ENCODE assay signal across 12 cellular contexts in genomic region chr22:44047891-44048301, GRCh38. TPM values are rescaled to one million over a fixed set of nuclear protein-coding genes. Genes with fewer than 3 reads are reported as not detected.
DNase-seq lines count a peak whose midpoint lies in the region; ATAC-seq and TF ChIP-seq lines count a peak whose summit lies in the region.
"Had no signal": no experiment of that assay in that cellular context is flagged by ENCODE, and none has a peak within 500 bp of the region (broad histone marks: within the 10 kb centered on the region; RNA-seq: fewer than 3 reads in every experiment).

No MANE protein-coding gene starts in this region.

- TF ChIP-seq POLR2A in ovary (IDR thresholded peaks at IDR 0.05): no peak

- peak overlapping the region; percentile 59 for H3K4me2 ChIP-seq in OCI-LY1 (ENCODE audit: low read length)

- no peaks in the 10 kb centered on the region for H3K36me3 ChIP-seq in CD4-positive, CD25-positive, alpha-beta regulatory T cell (ENCODE audit: control insufficient read depth, insufficient read depth, low read length)
- H3K36me3 ChIP-seq in OCI-LY1 (ENCODE audit: insufficient read depth, low read length) (no peaks in the 10 kb centered on the region; the same call in 1 of the 2 replicates), ovary (no peaks in the 10 kb centered on the region)
- H3K36me3 ChIP-seq: tibial artery had no signal

- no peak overlapping the region for H2AFZ ChIP-seq in OCI-LY1 (ENCODE audit: low read length)

- H3F3A ChIP-seq in OCI-LY1 (ENCODE audit: insufficient read depth, low read length): no peaks in the 10 kb centered on the region

- H3K9me3 Mint-ChIP-seq in CD4-positive, CD25-positive, alpha-beta regulatory T cell: no peaks in the 10 kb centered on the region
- H3K9me3 Mint-ChIP-seq in glutamatergic neuron (ENCODE audit: unreplicated experiment) (peaks cover 2% of the 10 kb centered on the region), endothelial cell (ENCODE audit: unreplicated experiment) (no peaks in the 10 kb centered on the region)

- ATAC-seq in CD4-positive, CD25-positive, alpha-beta regulatory T cell (ENCODE audit: low read depth in 2 of 2): no peak

- H3K9me3 ChIP-seq in CD4-positive, CD25-positive, alpha-beta regulatory T cell (ENCODE audit: control insufficient read depth in 2 of 2, low read length in 2 of 2): no peaks in the 10 kb centered on the region
- H3K9me3 ChIP-seq in OCI-LY1 (ENCODE audit: low read length) (no peaks in the 10 kb centered on the region), ovary (no peaks in the 10 kb centered on the region)
- H3K9me3 ChIP-seq: tibial artery had no signal

- peaks cover 5% of the 10 kb centered on the region for H3K36me3 Mint-ChIP-seq in CD4-positive, CD25-positive, alpha-beta regulatory T cell
- H3K36me3 Mint-ChIP-seq in glutamatergic neuron (ENCODE audit: unreplicated experiment): peaks cover 5% of the 10 kb centered on the region
- H3K36me3 Mint-ChIP-seq in endothelial cell (ENCODE audit: low read depth, unreplicated experiment): peaks cover 7% of the 10 kb centered on the region

- TF ChIP-seq EP300 in ovary (IDR thresholded peaks at IDR 0.05): no peak

- H4K20me1 ChIP-seq in OCI-LY1 (ENCODE audit: insufficient read depth, low read length): no peaks in the 10 kb centered on the region

- peak overlapping the region; percentile 20 for H3K4me3 ChIP-seq in CD4-positive, CD25-positive, alpha-beta regulatory T cell (ENCODE audit: low read depth, low read length)
- peak overlapping the region; percentile 16 for H3K4me3 ChIP-seq in GM12875 (ENCODE audit: low read depth, low read length)
- H3K4me3 ChIP-seq in OCI-LY1 (ENCODE audit: low read depth, low read length, poor library complexity, severe bottlenecking): peak overlapping the region; percentile 28
- no peak overlapping the region for H3K4me3 ChIP-seq in dorsolateral prefrontal cortex
- H3K4me3 ChIP-seq in ovary: no peak overlapping the region
- H3K4me3 ChIP-seq: tibial artery had no signal

- no peaks in the 10 kb centered on the region for H3K79me2 ChIP-seq in OCI-LY1 (ENCODE audit: insufficient read depth, low read length)

- DNase-seq in CD4-positive, CD25-positive, alpha-beta regulatory T cell: peak in 1 of 3 donors; percentile 66
- DNase-seq in glutamatergic neuron (no peak), endothelial cell (ENCODE audit: low spot score) (no peak), dorsolateral prefrontal cortex (no peak), ovary (no peak)
- no peak for DNase-seq in activated CD4-positive, CD25-positive, alpha-beta regulatory T cell (lab: John Stamatoyannopoulos, UW)
- DNase-seq: activated gamma-delta T cell, NCI-H524 treated with DMSO at 0.1 percent for 48 hours, SIG-M5, tibial artery had no signal

- intact Hi-C loops in dorsolateral prefrontal cortex (cut with DNase I): no loop called here
- intact Hi-C loops in ovary (cut with DNase I): no loop called here

- H3K27me3 ChIP-seq in CD4-positive, CD25-positive, alpha-beta regulatory T cell (ENCODE audit: control insufficient read depth, insufficient read depth, low read length): no peaks in the 10 kb centered on the region
- no peaks in the 10 kb centered on the region for H3K27me3 ChIP-seq in OCI-LY1 (ENCODE audit: insufficient read depth, low read length)
- no peaks in the 10 kb centered on the region for H3K27me3 ChIP-seq in dorsolateral prefrontal cortex
- no peaks in the 10 kb centered on the region for H3K27me3 ChIP-seq in ovary
- H3K27me3 ChIP-seq: tibial artery had no signal

- H3K27me3 Mint-ChIP-seq in CD4-positive, CD25-positive, alpha-beta regulatory T cell: no peaks in the 10 kb centered on the region
- H3K27me3 Mint-ChIP-seq in glutamatergic neuron (ENCODE audit: unreplicated experiment): peaks cover 3% of the 10 kb centered on the region
- peaks cover 9% of the 10 kb centered on the region for H3K27me3 Mint-ChIP-seq in endothelial cell (ENCODE audit: unreplicated experiment)

- H3K9me2 ChIP-seq in OCI-LY1 (ENCODE audit: low read depth, low read length): no peaks in the 10 kb centered on the region

- peaks cover 4% of the 10 kb centered on the region for H3K4me1 ChIP-seq in CD4-positive, CD25-positive, alpha-beta regulatory T cell (ENCODE audit: control insufficient read depth, insufficient read depth, low read length, poor library complexity, severe bottlenecking)
- peaks cover 98% of the 10 kb centered on the region for H3K4me1 ChIP-seq in OCI-LY1 (ENCODE audit: insufficient read depth, low read length, severe bottlenecking)
- H3K4me1 ChIP-seq in ovary (ENCODE audit: insufficient read depth): peaks cover 7% of the 10 kb centered on the region
- H3K4me1 ChIP-seq: tibial artery had no signal

- H3K9ac ChIP-seq in OCI-LY1 (ENCODE audit: low read length): no peak overlapping the region; the same call in 1 of the 2 replicates

- 90 to 91% (median 91%) methylated on average over 9 of the region's 9 CpGs for WGBS in ovary, 3 donors

- H3K4me3 Mint-ChIP-seq in CD4-positive, CD25-positive, alpha-beta regulatory T cell: peak overlapping the region in 3 of 4 donors; percentile 24 to 65 (median 43)
- H3K4me3 Mint-ChIP-seq in glutamatergic neuron (ENCODE audit: unreplicated experiment): no peak overlapping the region
- no peak overlapping the region for H3K4me3 Mint-ChIP-seq in endothelial cell (ENCODE audit: unreplicated experiment)

- TF ChIP-seq CTCF in GM12875 (IDR thresholded peaks at IDR 0.05; ENCODE audit: borderline replicate concordance, insufficient read depth, low read depth, low read length) (no peak), OCI-LY1 (IDR thresholded peaks at IDR 0.05; ENCODE audit: low read length) (no peak), glutamatergic neuron (IDR thresholded peaks at IDR 0.05; ENCODE audit: partially characterized antibody, unreplicated experiment) (no peak), endothelial cell (IDR thresholded peaks at IDR 0.05; ENCODE audit: unreplicated experiment) (no peak), dorsolateral prefrontal cortex (IDR thresholded peaks at IDR 0.05 in 54 of 56, conservative IDR thresholded peaks at IDR 0.05 in 2 of 56; ENCODE audit: low read depth in 1 of 56, partially characterized antibody in 56 of 56) (no peak), ovary (IDR thresholded peaks at IDR 0.05) (no peak)

- H3K27ac Mint-ChIP-seq in CD4-positive, CD25-positive, alpha-beta regulatory T cell: peak overlapping the region in 2 of 3 donors; percentile 41 to 85
- H3K27ac Mint-ChIP-seq in glutamatergic neuron (ENCODE audit: unreplicated experiment) (peak overlapping the region; percentile 55), endothelial cell (ENCODE audit: unreplicated experiment) (no peak overlapping the region)

- peaks cover 6 to 35% (median 18%) of the 10 kb centered on the region in 4 donors for H3K4me1 Mint-ChIP-seq in CD4-positive, CD25-positive, alpha-beta regulatory T cell
- H3K4me1 Mint-ChIP-seq in glutamatergic neuron (ENCODE audit: low read depth, unreplicated experiment) (peaks cover 28% of the 10 kb centered on the region), endothelial cell (ENCODE audit: unreplicated experiment) (peaks cover 39% of the 10 kb centered on the region)

- no peak overlapping the region for H3K27ac ChIP-seq in CD4-positive, CD25-positive, alpha-beta regulatory T cell (ENCODE audit: insufficient read depth, low read length, poor library complexity, severe bottlenecking)
- H3K27ac ChIP-seq in OCI-LY1 (ENCODE audit: low read depth, low read length, poor library complexity, severe bottlenecking) (peak overlapping the region; percentile 97), dorsolateral prefrontal cortex (no peak overlapping the region), ovary (no peak overlapping the region)
- H3K27ac ChIP-seq: tibial artery had no signal

RNA-seq across cellular contexts. Expression of gene PARVB, which starts 23.8 kb away (rescaled TPM):
- 20.6 TPM for total RNA-seq in CD4-positive, CD25-positive, alpha-beta regulatory T cell
- 10 to 100 TPM in 1 of 4 donors, 1 to 10 TPM in 3; 3.7 to 13.8 (median 5.0) TPM for polyA plus RNA-seq in CD4-positive, CD25-positive, alpha-beta regulatory T cell
- 7.7 TPM for total RNA-seq in glutamatergic neuron (ENCODE audit: unreplicated experiment)
- 105 TPM for total RNA-seq in endothelial cell (ENCODE audit: unreplicated experiment)
- 10 to 100 TPM; 15.9 to 55.8 (median 38.9) TPM for total RNA-seq in dorsolateral prefrontal cortex
- 10 to 100 TPM; 12.3 to 62.9 (median 40.0) TPM for total RNA-seq in ovary
- 10 to 100 TPM; 23.0 to 29.6 TPM for polyA plus RNA-seq in ovary

Comparison
In these comparisons a context has a peak if more than half of its experiments do, and no peak if none do; other contexts are left out.
1. H3K4me3 ChIP-seq: peak in CD4-positive, CD25-positive, alpha-beta regulatory T cell (single experiment), GM12875 (single experiment) and OCI-LY1 (single experiment); none in dorsolateral prefrontal cortex (0 of 59) and ovary (single experiment).
2. H3K4me3 Mint-ChIP-seq: peak in CD4-positive, CD25-positive, alpha-beta regulatory T cell (3 of 4); none in glutamatergic neuron (single experiment) and endothelial cell (single experiment).